In the genomic region with DNA sequence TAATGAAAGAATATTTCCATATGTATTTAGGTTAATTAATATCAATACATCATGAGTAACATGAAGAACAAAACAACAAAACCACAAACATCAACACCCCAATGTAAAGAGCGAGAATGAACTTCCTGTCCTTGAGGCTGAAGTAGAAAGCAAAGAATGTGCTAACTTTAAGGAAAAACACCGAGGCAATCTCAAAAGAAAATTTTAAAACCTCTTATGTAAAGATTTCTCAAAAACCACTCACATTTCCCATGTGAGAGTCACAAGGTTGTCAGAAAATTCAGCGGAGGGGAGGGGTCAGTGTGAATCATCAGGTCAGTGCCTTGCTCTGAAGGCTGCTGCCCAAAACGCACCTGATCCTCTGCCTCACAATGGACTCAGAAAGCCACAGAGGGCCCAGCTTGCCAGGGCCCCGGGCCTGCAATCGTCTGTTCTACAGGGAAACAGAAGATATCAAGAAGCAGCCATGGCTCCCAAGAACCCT, we compare ENCODE assay signal across 8 cellular contexts. TPM values are rescaled to one million over a fixed set of nuclear protein-coding genes. Genes with fewer than 3 reads are reported as not detected.
DNase-seq lines count a peak whose midpoint lies in the region; ATAC-seq and TF ChIP-seq lines count a peak whose summit lies in the region.

No MANE protein-coding gene starts in this region.

- no peak for TF ChIP-seq POLR2A in testis (IDR thresholded peaks at IDR 0.05)

- no peak overlapping the region for H2BK120ac ChIP-seq in mesenchymal stem cell (ENCODE audit: low read depth, low read length)

- H2BK15ac ChIP-seq in mesenchymal stem cell (ENCODE audit: low read depth, poor library complexity, severe bottlenecking), result no peak overlapping the region

- H3K4me1 ChIP-seq in BLaER1 treated with 17β-estradiol and CSF1 and Interleukin-3, amounts not matched to agents 10 nM and 100 nM, result peaks cover 34 to 52% (median 37%) of the 10 kb centered on the region in 10 experiments
- peaks cover 15% of the 10 kb centered on the region for H3K4me1 ChIP-seq in MM.1S (ENCODE audit: low read length)
- H3K4me1 ChIP-seq in mesenchymal stem cell (ENCODE audit: control insufficient read depth, insufficient read depth, low read depth, low read length), result peaks cover 11% of the 10 kb centered on the region
- peaks cover 11% of the 10 kb centered on the region for H3K4me1 ChIP-seq in A673 (ENCODE audit: insufficient read depth, low read length, poor library complexity, severe bottlenecking)
- H3K4me1 ChIP-seq in testis, result peaks cover 4% of the 10 kb centered on the region

- TF ChIP-seq CTCF in MM.1S (IDR thresholded peaks at IDR 0.05; ENCODE audit: low read length) (no peak), astrocyte of the spinal cord (IDR thresholded peaks at IDR 0.05; ENCODE audit: low read depth, low read length) (no peak), A673 (conservative IDR thresholded peaks at IDR 0.05; ENCODE audit: low read depth, low read length) (no peak), testis (IDR thresholded peaks at IDR 0.05) (no peak)

- H4K91ac ChIP-seq in mesenchymal stem cell (ENCODE audit: low read length), result no peak overlapping the region

- H3K27me3 ChIP-seq in BLaER1 treated with 17β-estradiol and CSF1 and Interleukin-3, amounts not matched to agents 10 nM and 100 nM, result peaks cover 0 to 23% (median 0%) of the 10 kb centered on the region in 11 experiments; a peak in 3 of 22 replicates
- H3K27me3 ChIP-seq in MM.1S (replicated peaks; ENCODE audit: insufficient read depth, low read length) (no peaks in the 10 kb centered on the region), mesenchymal stem cell (ENCODE audit: control insufficient read depth in 1 of 2, insufficient read depth in 1 of 2, low read length in 2 of 2) (no peaks in the 10 kb centered on the region), A673 (replicated peaks; ENCODE audit: insufficient read depth, low read depth, low read length, poor library complexity) (no peaks in the 10 kb centered on the region), testis (no peaks in the 10 kb centered on the region)

- H2BK5ac ChIP-seq in mesenchymal stem cell (ENCODE audit: low read depth, low read length, poor library complexity, severe bottlenecking), result no peak overlapping the region

- peaks cover 7% of the 10 kb centered on the region for H3K79me2 ChIP-seq in MM.1S (ENCODE audit: low read length)

- peak overlapping the region in 1 of 2 experiments; percentile 60 for H3K4ac ChIP-seq in mesenchymal stem cell (ENCODE audit: low read depth in 1 of 2, low read length in 2 of 2)

- peaks cover 0 to 4% (median 0%) of the 10 kb centered on the region in 11 experiments; a peak in 1 of 22 replicates for H3K9me3 ChIP-seq in BLaER1 treated with 17β-estradiol and CSF1 and Interleukin-3, amounts not matched to agents 10 nM and 100 nM (replicated peaks in 1 of 11)
- H3K9me3 ChIP-seq in MM.1S (replicated peaks; ENCODE audit: insufficient read depth, low read length) (no peaks in the 10 kb centered on the region), mesenchymal stem cell (ENCODE audit: control insufficient read depth, low read length) (no peaks in the 10 kb centered on the region), A673 (ENCODE audit: low read depth, low read length, poor library complexity, severe bottlenecking) (no peaks in the 10 kb centered on the region), testis (no peaks in the 10 kb centered on the region)

- intact Hi-C loops in A673 (cut with micrococcal nuclease; ENCODE audit: unreplicated experiment), result no loop called here
- intact Hi-C loops in testis (cut with DNase I; ENCODE audit: low total_unique reads), result no loop called here

- peaks cover 33% of the 10 kb centered on the region for H3K79me1 ChIP-seq in mesenchymal stem cell (replicated peaks; ENCODE audit: low read length, poor library complexity, severe bottlenecking)

- DNase-seq in MM.1S, result peak; percentile 12
- peak; percentile 72 for DNase-seq in astrocyte of the spinal cord (ENCODE audit: low read depth, low spot score)
- peak; percentile 82 for DNase-seq in mesenchymal stem cell
- no peak for DNase-seq in A673 (ENCODE audit: low spot score)
- no peak for DNase-seq in G401 (ENCODE audit: low spot score)
- DNase-seq in testis, result no peak

- H3K4me2 ChIP-seq in BLaER1 treated with 17β-estradiol and CSF1 and Interleukin-3, amounts not matched to agents 10 nM and 100 nM, result peak overlapping the region; percentile 47 to 92 (median 68)
- H3K4me2 ChIP-seq in MM.1S (ENCODE audit: low read depth, low read length) (no peak overlapping the region), mesenchymal stem cell (ENCODE audit: low read length, poor library complexity, severe bottlenecking) (peak overlapping the region; percentile 5)

- H3K23ac ChIP-seq in mesenchymal stem cell (ENCODE audit: low read length in 2 of 2), result no peak overlapping the region

- peak overlapping the region; percentile 23 for H2AK5ac ChIP-seq in mesenchymal stem cell (ENCODE audit: low read length, severe bottlenecking)

- H2BK12ac ChIP-seq in mesenchymal stem cell (ENCODE audit: low read length in 2 of 2), result no peak overlapping the region

- 7% methylated on average over 5 of the region's 6 CpGs for WGBS in mesenchymal stem cell
- 65 to 66% methylated on average over 6 of the region's 6 CpGs for whole genome bisulfite sequencing in testis, 2 donors

- H3K14ac ChIP-seq in mesenchymal stem cell (ENCODE audit: low read length in 2 of 2), result no peak overlapping the region

- peak overlapping the region in 7 of 11 experiments; percentile 17 to 50 (median 23); a peak in 7 of 22 replicates for H3K9ac ChIP-seq in BLaER1 treated with 17β-estradiol and CSF1 and Interleukin-3, amounts not matched to agents 10 nM and 100 nM
- H3K9ac ChIP-seq in MM.1S (ENCODE audit: low read length) (no peak overlapping the region), mesenchymal stem cell (ENCODE audit: low read length) (peak overlapping the region; percentile 69)

- in situ Hi-C loops in astrocyte of the spinal cord (cut with HindIII; ENCODE audit: low sequenced_read_pairs) (no loop called here), G401 (cut with HindIII; ENCODE audit: low sequenced_read_pairs) (no loop called here)

- POLR2A ChIA-PET in A673 (lab: Charles Lee; ENCODE audit: low non-redundant PET), result interaction anchor here (0.7 kb wide), 1 partner anchor 226 kb away, joined by 5 read pairs; no protein-coding TSS in a partner anchor

- H4K20me1 ChIP-seq in BLaER1 treated with 17β-estradiol and CSF1 and Interleukin-3, amounts not matched to agents 10 nM and 100 nM, result peaks cover 33 to 100% (median 62%) of the 10 kb centered on the region in 11 experiments; a peak in 20 of 22 replicates
- no peaks in the 10 kb centered on the region for H4K20me1 ChIP-seq in MM.1S (ENCODE audit: insufficient read depth, low read length)

- H4K8ac ChIP-seq in mesenchymal stem cell (ENCODE audit: low read length), result no peak overlapping the region

- BruUV-seq in A673 (replicated peaks; lab: Mats Ljungman, UMichigan), result no TSS peak

- no peaks in the 10 kb centered on the region for H3K9me2 ChIP-seq in MM.1S (replicated peaks; ENCODE audit: insufficient read depth, low read length)

- no peaks in the 10 kb centered on the region for H3F3A ChIP-seq in MM.1S (ENCODE audit: insufficient read depth, low read length)

- H2AFZ ChIP-seq in MM.1S (ENCODE audit: low read length) (no peak overlapping the region), mesenchymal stem cell (ENCODE audit: low read depth, low read length) (no peak overlapping the region)

- H3K18ac ChIP-seq in mesenchymal stem cell (ENCODE audit: low read depth in 1 of 2, low read length in 2 of 2), result peak overlapping the region in 1 of 2 experiments; percentile 45

- no peak for ATAC-seq in GM19328 (IDR thresholded peaks at IDR 0.05; ENCODE audit: unreplicated experiment)

- no peak overlapping the region for H3K4me3 ChIP-seq in BLaER1 treated with 17β-estradiol and CSF1 and Interleukin-3, amounts not matched to agents 10 nM and 100 nM
- H3K4me3 ChIP-seq in MM.1S (ENCODE audit: low read length), result no peak overlapping the region
- H3K4me3 ChIP-seq in astrocyte of the spinal cord (ENCODE audit: low read depth, low read length), result no peak overlapping the region
- H3K4me3 ChIP-seq in mesenchymal stem cell (ENCODE audit: insufficient read depth in 1 of 2, low read depth in 1 of 2, low read length in 2 of 2), result no peak overlapping the region
- H3K4me3 ChIP-seq in A673 (ENCODE audit: low read depth, low read length, poor library complexity, severe bottlenecking), result no peak overlapping the region
- H3K4me3 ChIP-seq in testis, result no peak overlapping the region

- peaks cover 59 to 73% (median 66%) of the 10 kb centered on the region in 11 experiments for H3K36me3 ChIP-seq in BLaER1 treated with 17β-estradiol and CSF1 and Interleukin-3, amounts not matched to agents 10 nM and 100 nM
- H3K36me3 ChIP-seq in MM.1S (replicated peaks; ENCODE audit: insufficient read depth, low read length) (no peaks in the 10 kb centered on the region), mesenchymal stem cell (ENCODE audit: control insufficient read depth in 1 of 2, insufficient read depth in 2 of 2, low read depth in 1 of 2, low read length in 2 of 2) (peaks cover 20 to 78% of the 10 kb centered on the region in 2 experiments), A673 (ENCODE audit: insufficient read depth, low read length, poor library complexity, severe bottlenecking) (peaks cover 14% of the 10 kb centered on the region), testis (ENCODE audit: low read depth, missing control alignments) (no peaks in the 10 kb centered on the region)

- H3K27ac ChIP-seq in BLaER1 treated with 17β-estradiol and CSF1 and Interleukin-3, amounts not matched to agents 10 nM and 100 nM, result peak overlapping the region in 10 of 11 experiments; percentile 1 to 57 (median 32); a peak in 17 of 22 replicates
- H3K27ac ChIP-seq in MM.1S (ENCODE audit: low read length) (no peak overlapping the region), mesenchymal stem cell (ENCODE audit: low read length, poor library complexity, severe bottlenecking) (peak overlapping the region; percentile 68), A673 (ENCODE audit: low read depth, low read length, poor library complexity, severe bottlenecking) (no peak overlapping the region), testis (peak overlapping the region in 1 of 2 donors; percentile 53)

- CTCF ChIA-PET in A673 (lab: Charles Lee), result no interaction called here

RNA-seq across cellular contexts. Expression of gene NPC1, which starts 12.3 kb away (rescaled TPM):
- 65.6 TPM for polyA plus RNA-seq in mesenchymal stem cell (2013, experiment 1 of 2)
- 62.1 TPM for polyA plus RNA-seq in mesenchymal stem cell (2013, experiment 2 of 2)
- total RNA-seq in A673 (2021) (50.5 and 53.0 TPM in 2 replicates), testis (10 to 100 TPM; 66.8 to 83.2 TPM)
- total RNA-seq in G401 (2014; rRNA removed; shearing (Covaris generic)), result 24.3 and 31.8 TPM in 2 replicates
- 36.8 TPM for polyA plus RNA-seq in testis (ENCODE audit: insufficient read depth, low read depth, low replicate concordance)

Comparison
In these comparisons a context has a peak if more than half of its experiments do, and no peak if none do; other contexts are left out.
1. H3K27ac ChIP-seq: peak in BLaER1 treated with 17β-estradiol and CSF1 and Interleukin-3, amounts not matched to agents 10 nM and 100 nM (10 of 11) and mesenchymal stem cell (single experiment); none in MM.1S (single experiment) and A673 (single experiment).
2. DNase-seq: peak in MM.1S (single experiment), astrocyte of the spinal cord (single experiment) and mesenchymal stem cell (single experiment); none in A673 (single experiment), G401 (single experiment) and testis (single experiment).